Comparison of ENCODE assay signal across 13 cellular contexts in the genomic region with DNA sequence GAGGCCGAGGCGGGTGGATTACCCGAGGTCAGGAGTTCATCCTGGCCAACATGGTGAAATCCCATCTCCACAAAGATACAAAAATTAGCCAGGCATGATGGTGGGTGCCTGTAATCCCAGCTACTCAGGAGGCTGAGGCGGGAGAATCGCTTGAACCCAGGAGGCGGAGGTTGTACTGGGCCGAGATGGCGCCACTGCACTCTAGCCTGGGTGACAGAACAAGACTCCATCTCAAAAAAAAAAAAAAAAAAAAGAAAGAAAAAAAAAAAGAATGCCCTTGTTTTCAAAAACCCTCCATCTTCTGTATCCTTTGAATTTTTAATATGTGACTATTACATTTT. TPM values are rescaled to one million over a fixed set of nuclear protein-coding genes. Genes with fewer than 3 reads are reported as not detected.
"Had no signal": no experiment of that assay in that cellular context is flagged by ENCODE, and none has a peak within 500 bp of the region (broad histone marks: within the 10 kb centered on the region; RNA-seq: fewer than 3 reads in every experiment).

No MANE protein-coding gene starts in this region.

RNA-seq across cellular contexts. Expression of a gene that starts 21.5 kb away (rescaled TPM):
- total RNA-seq: activated CD4-positive, alpha-beta T cell treated with anti-CD3 and anti-CD28 coated beads, Interleukin-2, amount 10 ng/mL, durations not matched to agents 24 days and 14 days; activated CD8-positive, alpha-beta memory T cell treated with anti-CD3 and anti-CD28 coated beads for 36 hours; activated CD8-positive, alpha-beta memory T cell treated with anti-CD3 and anti-CD28 coated beads, Interleukin-2, amount 10 ng/mL, durations not matched to agents 7 days and 5 days; activated CD8-positive, alpha-beta T cell treated with anti-CD3 and anti-CD28 coated beads, Interleukin-2, amount 10 ng/mL, durations not matched to agents 7 days and 5 days; activated naive CD4-positive, alpha-beta T cell treated with anti-CD3 and anti-CD28 coated beads for 36 hours; activated naive CD8-positive, alpha-beta T cell treated with anti-CD3 and anti-CD28 coated beads for 36 hours; activated T-helper 1 cell treated with anti-CD3 and anti-CD28 coated beads, Interleukin-12 subunit alpha, Interleukin-12 subunit beta, Interleukin-2, Interleukin-4 antibody, amounts not matched to agents 30 ng/mL and 10 ng/mL and 1 ng/mL, durations not matched to agents 14 hours and 24 hours and 36 hours; activated T-helper 2 cell treated with anti-CD3 and anti-CD28 coated beads, Interferon-gamma antibody, Interleukin-2, Interleukin-4, amounts not matched to agents 10 μg/mL and 5 μg/mL and 100 μg/mL, durations not matched to agents 14 hours and 24 hours and 36 hours; chondrocyte; dermis blood vessel endothelial cell; endothelial cell of umbilical vein; fibroblast of villous mesenchyme; glomerular endothelial cell had no signal
- polyA plus RNA-seq: endothelial cell of umbilical vein had no signal
